In genomic region chr19:6970478-6970877, GRCh38 we compare ENCODE assay signal across 18 cellular contexts. TPM values are rescaled to one million over a fixed set of nuclear protein-coding genes. Genes with fewer than 3 reads are reported as not detected.
A peak's percentile ranks its signal among the peaks of the same experiment; 100 is the strongest.
DNase-seq lines count a peak whose midpoint lies in the region; ATAC-seq and TF ChIP-seq lines count a peak whose summit lies in the region.
"Had no signal": no experiment of that assay in that cellular context is flagged by ENCODE, and none has a peak within 500 bp of the region (broad histone marks: within the 10 kb centered on the region; RNA-seq: fewer than 3 reads in every experiment).

No MANE protein-coding gene starts in this region.

- H3K27ac ChIP-seq in Karpas-422 (ENCODE audit: low read length) = no peak overlapping the region
- H3K27ac ChIP-seq in naive thymus-derived CD4-positive, alpha-beta T cell (ENCODE audit: low read depth, low read length) = no peak overlapping the region
- no peak overlapping the region for H3K27ac ChIP-seq in CD4-positive, alpha-beta T cell (ENCODE audit: low read depth, low read length)
- H3K27ac ChIP-seq: PC-9 had no signal

- peaks cover 0 to 8% (median 3%) of the 10 kb centered on the region in 7 donors for H3K4me1 Mint-ChIP-seq in naive thymus-derived CD4-positive, alpha-beta T cell
- H3K4me1 Mint-ChIP-seq in CD4-positive, alpha-beta T cell (ENCODE audit: low read depth) = no peaks in the 10 kb centered on the region
- H3K4me1 Mint-ChIP-seq: central memory CD8-positive, alpha-beta T cell had no signal

- H2AFZ ChIP-seq in Karpas-422 (ENCODE audit: low read length) = peak overlapping the region; percentile 64; the same call in 1 of the 2 replicates
- H2AFZ ChIP-seq: PC-9 had no signal

- TF ChIP-seq CTCF in CD4-positive, alpha-beta T cell (IDR thresholded peaks at IDR 0.05) = no peak

- CTCF ChIA-PET in naive thymus-derived CD4-positive, alpha-beta T cell (lab: Charles Lee) = no interaction called here
- CTCF ChIA-PET in CD4-positive, alpha-beta T cell (lab: Charles Lee) = no interaction called here

- no peaks in the 10 kb centered on the region for H3K4me1 ChIP-seq in Karpas-422 (ENCODE audit: low read length)
- H3K4me1 ChIP-seq in naive thymus-derived CD4-positive, alpha-beta T cell (ENCODE audit: control insufficient read depth in 2 of 2, insufficient read depth in 2 of 2, low read length in 2 of 2) = no peaks in the 10 kb centered on the region

- intact Hi-C loops in naive thymus-derived CD4-positive, alpha-beta T cell (cut with micrococcal nuclease) = no loop called here
- intact Hi-C loops in CD4-positive, alpha-beta T cell (cut with DNase I, micrococcal nuclease) = no loop called here

- H3K9me2 ChIP-seq in Karpas-422 (replicated peaks; ENCODE audit: insufficient read depth, low read length) = no peaks in the 10 kb centered on the region

- no peak overlapping the region for H3K9ac ChIP-seq in Karpas-422 (ENCODE audit: low read length)

- H3K27me3 Mint-ChIP-seq in naive thymus-derived CD4-positive, alpha-beta T cell = no peaks in the 10 kb centered on the region
- no peaks in the 10 kb centered on the region for H3K27me3 Mint-ChIP-seq in CD4-positive, alpha-beta T cell
- H3K27me3 Mint-ChIP-seq: type B pancreatic cell had no signal

- POLR2A ChIA-PET in naive thymus-derived CD4-positive, alpha-beta T cell (lab: Charles Lee) = interaction anchor here (1.1 kb wide), 1 partner anchor 99 kb away, joined by 3 read pairs; no protein-coding TSS in a partner anchor
- POLR2A ChIA-PET in CD4-positive, alpha-beta T cell (lab: Charles Lee) = no interaction called here

- H3K79me2 ChIP-seq in Karpas-422 (ENCODE audit: low read length) = no peaks in the 10 kb centered on the region

- H3K9me3 Mint-ChIP-seq in naive thymus-derived CD4-positive, alpha-beta T cell = peaks cover 0 to 2% (median 0%) of the 10 kb centered on the region in 11 donors
- no peaks in the 10 kb centered on the region for H3K9me3 Mint-ChIP-seq in CD4-positive, alpha-beta T cell
- H3K9me3 Mint-ChIP-seq: central memory CD8-positive, alpha-beta T cell had no signal

- peak; percentile 31 for DNase-seq in activated CD4-positive, CD25-positive, alpha-beta regulatory T cell treated with anti-CD3 and anti-CD28 coated beads, Interleukin-2, amount 50 U/mL, for 72 hours
- no peak for DNase-seq in activated CD4-positive, CD25-positive, alpha-beta regulatory T cell (lab: John Stamatoyannopoulos, UW)
- DNase-seq in Karpas-422 = peak; percentile 82
- DNase-seq in RKO (ENCODE audit: low spot score) = peak; percentile 52
- no peak for DNase-seq in naive thymus-derived CD4-positive, alpha-beta T cell
- DNase-seq in DMS53 treated with DMSO at 0.1 percent for 48 hours (lab: John Stamatoyannopoulos, UW; ENCODE audit: unreplicated experiment) = no peak
- DNase-seq in CD4-positive, alpha-beta T cell = no peak
- no peak for DNase-seq in NCI-H2227 treated with DMSO at 0.1 percent for 48 hours (lab: John Stamatoyannopoulos, UW)
- DNase-seq: activated naive CD8-positive, alpha-beta T cell treated with anti-CD3 and anti-CD28 coated beads for 36 hours; NCI-H2029 treated with DMSO at 0.1 percent for 48 hours; nucleus accumbens; PC-9; stimulated activated CD4-positive, alpha-beta T cell treated with anti-CD3 and anti-CD28 coated beads, Interleukin-12 subunit alpha, Interleukin-12 subunit beta, amount 100 ng/mL, for 4 hours had no signal

- H3K9me3 ChIP-seq in Karpas-422 (ENCODE audit: low read length) = peaks cover 4% of the 10 kb centered on the region; the same call in 1 of the 2 replicates
- no peaks in the 10 kb centered on the region for H3K9me3 ChIP-seq in naive thymus-derived CD4-positive, alpha-beta T cell (ENCODE audit: control insufficient read depth in 2 of 3, low read length in 3 of 3)
- no peaks in the 10 kb centered on the region for H3K9me3 ChIP-seq in CD4-positive, alpha-beta T cell (ENCODE audit: control insufficient read depth, low read length)

- peak; percentile 61 for ATAC-seq in naive thymus-derived CD4-positive, alpha-beta T cell
- no peak for ATAC-seq in CD4-positive, alpha-beta T cell (ENCODE audit: poor library complexity)

- H3K27me3 ChIP-seq in Karpas-422 (ENCODE audit: low read length) = 0 out of 2 replicates have a peak, but pooled peaks cover 2% of the 10 kb centered on the region
- no peaks in the 10 kb centered on the region for H3K27me3 ChIP-seq in naive thymus-derived CD4-positive, alpha-beta T cell (ENCODE audit: control insufficient read depth in 2 of 2, insufficient read depth in 2 of 2, low read length in 2 of 2)
- H3K27me3 ChIP-seq in CD4-positive, alpha-beta T cell (ENCODE audit: control insufficient read depth, insufficient read depth, low read length) = no peaks in the 10 kb centered on the region

- H3K4me2 ChIP-seq in Karpas-422 (ENCODE audit: low read depth, low read length, poor library complexity, severe bottlenecking) = no peak overlapping the region
- H3K4me2 ChIP-seq: PC-9 had no signal

- H4K20me1 ChIP-seq in Karpas-422 (ENCODE audit: insufficient read depth, low read depth, low read length) = no peaks in the 10 kb centered on the region

- H3K4me3 Mint-ChIP-seq in naive thymus-derived CD4-positive, alpha-beta T cell = no peak overlapping the region
- H3K4me3 Mint-ChIP-seq in CD4-positive, alpha-beta T cell = no peak overlapping the region
- H3K4me3 Mint-ChIP-seq: activated naive CD8-positive, alpha-beta T cell treated with anti-CD3 and anti-CD28 coated beads for 36 hours; central memory CD8-positive, alpha-beta T cell; type B pancreatic cell had no signal

- no peak overlapping the region for H3K27ac Mint-ChIP-seq in naive thymus-derived CD4-positive, alpha-beta T cell
- no peak overlapping the region for H3K27ac Mint-ChIP-seq in CD4-positive, alpha-beta T cell
- H3K27ac Mint-ChIP-seq: activated naive CD8-positive, alpha-beta T cell treated with anti-CD3 and anti-CD28 coated beads for 36 hours; type B pancreatic cell had no signal

- H3K4me3 ChIP-seq in Karpas-422 (ENCODE audit: low read length) = no peak overlapping the region
- H3K4me3 ChIP-seq in naive thymus-derived CD4-positive, alpha-beta T cell (ENCODE audit: low read length) = no peak overlapping the region
- H3K4me3 ChIP-seq: PC-9 had no signal

- H3K36me3 ChIP-seq in Karpas-422 (ENCODE audit: insufficient read depth, low read length) = no peaks in the 10 kb centered on the region
- peaks cover 0 to 10% (median 0%) of the 10 kb centered on the region in 3 experiments for H3K36me3 ChIP-seq in naive thymus-derived CD4-positive, alpha-beta T cell (ENCODE audit: control insufficient read depth in 2 of 3, insufficient read depth in 3 of 3, low read length in 3 of 3)

- peaks cover 0 to 18% (median 10%) of the 10 kb centered on the region in 5 donors for H3K36me3 Mint-ChIP-seq in naive thymus-derived CD4-positive, alpha-beta T cell
- peaks cover 39% of the 10 kb centered on the region for H3K36me3 Mint-ChIP-seq in CD4-positive, alpha-beta T cell (ENCODE audit: low read depth)
- H3K36me3 Mint-ChIP-seq: activated naive CD8-positive, alpha-beta T cell treated with anti-CD3 and anti-CD28 coated beads for 36 hours; type B pancreatic cell had no signal

RNA-seq across cellular contexts. Expression of gene MBD3L2B, which starts 50.8 kb away (rescaled TPM):
- total RNA-seq in Karpas-422 (2014; rRNA removed; shearing (Covaris generic); ENCODE audit: low replicate concordance) = not detected in 2 replicates
- total RNA-seq in naive thymus-derived CD4-positive, alpha-beta T cell = not detected
- not detected for polyA plus RNA-seq in naive thymus-derived CD4-positive, alpha-beta T cell
- not detected for total RNA-seq in CD4-positive, alpha-beta T cell
- total RNA-seq: activated naive CD8-positive, alpha-beta T cell treated with anti-CD3 and anti-CD28 coated beads for 36 hours; HT-29; lung microvascular endothelial cell; PC-9 had no signal
- polyA plus RNA-seq: esophagus had no signal

RNA-seq across cellular contexts. Expression of gene MBD3L5, which starts 59.9 kb away (rescaled TPM):
- total RNA-seq in Karpas-422 (2014; rRNA removed; shearing (Covaris generic); ENCODE audit: low replicate concordance) = not detected in 2 replicates
- total RNA-seq in naive thymus-derived CD4-positive, alpha-beta T cell = not detected
- polyA plus RNA-seq in naive thymus-derived CD4-positive, alpha-beta T cell = not detected
- total RNA-seq in CD4-positive, alpha-beta T cell = not detected
- total RNA-seq: activated naive CD8-positive, alpha-beta T cell treated with anti-CD3 and anti-CD28 coated beads for 36 hours; HT-29; lung microvascular endothelial cell; PC-9 had no signal
- polyA plus RNA-seq: esophagus had no signal

Comparison
In these comparisons a context has a peak if more than half of its experiments do, and no peak if none do; other contexts are left out.
1. DNase-seq: peak in activated CD4-positive, CD25-positive, alpha-beta regulatory T cell treated with anti-CD3 and anti-CD28 coated beads, Interleukin-2, amount 50 U/mL, for 72 hours (single experiment), Karpas-422 (single experiment) and RKO (single experiment); none in activated CD4-positive, CD25-positive, alpha-beta regulatory T cell (0 of 4), naive thymus-derived CD4-positive, alpha-beta T cell (0 of 9), DMS53 treated with DMSO at 0.1 percent for 48 hours (single experiment), CD4-positive, alpha-beta T cell (0 of 10) and NCI-H2227 treated with DMSO at 0.1 percent for 48 hours (single experiment).